Comparison of ENCODE assay signal across 8 cellular contexts in the genomic region with DNA sequence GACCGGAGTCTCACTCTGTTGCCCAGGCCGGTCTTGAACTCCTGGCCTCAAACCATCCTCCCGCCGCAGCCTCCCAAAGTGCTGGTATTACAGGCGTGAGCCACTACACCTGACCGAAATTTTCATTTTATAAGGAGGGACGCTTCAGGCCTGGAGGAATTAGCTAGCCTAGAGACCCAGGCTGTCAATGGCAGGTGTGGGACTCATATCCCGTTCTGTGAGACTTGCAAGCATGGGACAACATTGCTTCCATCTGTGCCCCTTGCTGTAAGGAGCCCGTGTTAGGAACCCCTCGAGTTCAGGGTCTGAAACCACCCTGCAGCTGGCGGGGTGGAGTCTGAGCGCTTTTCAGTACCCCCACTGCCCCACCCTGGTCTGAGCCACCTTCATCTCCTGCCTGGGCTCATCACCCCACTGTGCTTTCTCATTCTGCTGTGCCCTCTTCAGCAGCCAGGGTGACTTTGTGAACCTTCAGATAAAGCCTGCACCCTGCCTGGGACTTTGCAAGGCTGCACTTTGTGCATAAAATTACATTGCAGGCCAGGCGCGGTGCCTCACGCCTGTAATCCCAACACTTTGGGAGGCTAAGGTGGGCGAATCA. TPM values are rescaled to one million over a fixed set of nuclear protein-coding genes. Genes with fewer than 3 reads are reported as not detected.
DNase-seq lines count a peak whose midpoint lies in the region; ATAC-seq and TF ChIP-seq lines count a peak whose summit lies in the region.

No MANE protein-coding gene starts in this region.

- H3K36me3 ChIP-seq in body of pancreas (replicated peaks in 1 of 2; ENCODE audit: insufficient read depth in 1 of 2, low read depth in 2 of 2) = peaks cover 0 to 7% of the 10 kb centered on the region in 2 donors
- H3K36me3 ChIP-seq in naive thymus-derived CD4-positive, alpha-beta T cell (ENCODE audit: control insufficient read depth in 2 of 3, insufficient read depth in 3 of 3, low read length in 3 of 3) = peaks cover 0 to 21% (median 1%) of the 10 kb centered on the region in 3 experiments

- no peak for DNase-seq in AG04450 (ENCODE audit: low read depth, low spot score)
- DNase-seq in body of pancreas = peak; percentile 29 to 54 (median 43)
- no peak for DNase-seq in naive thymus-derived CD4-positive, alpha-beta T cell
- no peak for DNase-seq in OCI-M1 (lab: John Stamatoyannopoulos, UW)
- no peak for DNase-seq in GM13976 (ENCODE audit: low spot score)
- no peak for DNase-seq in NCI-H510A (lab: John Stamatoyannopoulos, UW)
- DNase-seq in glomerular visceral epithelial cell (ENCODE audit: extremely low spot score) = no peak

- H3K9me3 ChIP-seq in AG04450 (ENCODE audit: control insufficient read depth, insufficient read depth, low read length) = no peaks in the 10 kb centered on the region; the same call in 1 of the 2 replicates
- no peaks in the 10 kb centered on the region for H3K9me3 ChIP-seq in body of pancreas
- H3K9me3 ChIP-seq in naive thymus-derived CD4-positive, alpha-beta T cell (ENCODE audit: control insufficient read depth in 2 of 3, low read length in 3 of 3) = no peaks in the 10 kb centered on the region

- TF ChIP-seq CTCF in AG04450 (IDR thresholded peaks at IDR 0.05; ENCODE audit: low read depth, low read length) (no peak), body of pancreas (IDR thresholded peaks at IDR 0.05) (peak in 2 of 7 experiments; percentile 11 to 22), GM13976 (IDR thresholded peaks at IDR 0.05; ENCODE audit: borderline replicate concordance, control extremely low read depth, extremely low read depth, insufficient read depth, missing control alignments) (no peak)

- H3K27me3 Mint-ChIP-seq in IgD-negative memory B cell = no peaks in the 10 kb centered on the region
- H3K27me3 Mint-ChIP-seq in naive thymus-derived CD4-positive, alpha-beta T cell = peaks cover 0 to 3% (median 0%) of the 10 kb centered on the region in 5 donors

- H3K27me3 ChIP-seq in AG04450 (ENCODE audit: control insufficient read depth, insufficient read depth, low read length) (no peaks in the 10 kb centered on the region), body of pancreas (no peaks in the 10 kb centered on the region)
- H3K27me3 ChIP-seq in naive thymus-derived CD4-positive, alpha-beta T cell (ENCODE audit: control insufficient read depth in 2 of 2, insufficient read depth in 2 of 2, low read length in 2 of 2) = no peaks in the 10 kb centered on the region

- ATAC-seq in body of pancreas = no peak
- ATAC-seq in naive thymus-derived CD4-positive, alpha-beta T cell = no peak

- peak overlapping the region; percentile 64 to 80 (median 74) for H3K4me3 Mint-ChIP-seq in IgD-negative memory B cell
- peak overlapping the region; percentile 49 to 97 (median 68) for H3K4me3 Mint-ChIP-seq in naive thymus-derived CD4-positive, alpha-beta T cell

- in situ Hi-C loops in GM13976 (cut with MboI; ENCODE audit: low sequenced_read_pairs, unreplicated experiment) = no loop called here

- peaks cover 18% of the 10 kb centered on the region for H3K4me1 ChIP-seq in body of pancreas
- H3K4me1 ChIP-seq in naive thymus-derived CD4-positive, alpha-beta T cell (ENCODE audit: control insufficient read depth in 2 of 2, insufficient read depth in 2 of 2, low read length in 2 of 2) = peaks cover 8 to 16% of the 10 kb centered on the region in 2 donors

- peaks cover 11 to 16% (median 15%) of the 10 kb centered on the region in 3 donors for H3K4me1 Mint-ChIP-seq in IgD-negative memory B cell
- peaks cover 19 to 42% (median 31%) of the 10 kb centered on the region in 7 donors for H3K4me1 Mint-ChIP-seq in naive thymus-derived CD4-positive, alpha-beta T cell

- no peak for TF ChIP-seq POLR2A in body of pancreas (IDR thresholded peaks at IDR 0.05)

- H3K4me3 ChIP-seq in AG04450 (ENCODE audit: low read depth, low read length) = no peak overlapping the region
- no peak overlapping the region for H3K4me3 ChIP-seq in body of pancreas
- no peak overlapping the region for H3K4me3 ChIP-seq in naive thymus-derived CD4-positive, alpha-beta T cell (ENCODE audit: low read length)

- intact Hi-C loops in body of pancreas (cut with DNase I) = no loop called here
- intact Hi-C loops in naive thymus-derived CD4-positive, alpha-beta T cell (cut with micrococcal nuclease) = loop anchor here (1.0 to 5.0 kb wide), 5 partner anchors 128 to 1192 kb away; partner anchors contain the start of genes AIMP2 (in 1 of the 2), C1GALT1 (in 1 of the 2), PMS2 (in 1 of the 2) and UMAD1 (in 1 of the 2)

- H3K27ac ChIP-seq in AG04450 (ENCODE audit: low read depth, low read length) (peak overlapping the region; percentile 90), body of pancreas (peak overlapping the region; percentile 79 to 94 (median 88))
- H3K27ac ChIP-seq in naive thymus-derived CD4-positive, alpha-beta T cell (ENCODE audit: low read depth, low read length) = no peak overlapping the region

- WGBS in body of pancreas, 2 donors = 67 to 73% methylated on average over 16 of the region's 16 CpGs

- CTCF ChIA-PET in AG04450 (lab: Charles Lee) = interaction anchor here (1.3 kb wide), 1 partner anchor 9 kb away, joined by 3 read pairs; no protein-coding TSS in a partner anchor
- CTCF ChIA-PET in naive thymus-derived CD4-positive, alpha-beta T cell (lab: Charles Lee) = interaction anchor here (0.7 kb wide), 1 partner anchor 932 kb away, joined by 3 read pairs; no protein-coding TSS in a partner anchor

- POLR2A ChIA-PET in AG04450 (lab: Yijun Ruan, JAX) = interaction anchor here (0.6 kb wide), 2 partner anchors 9 to 11 kb away, joined by 3 read pairs; no protein-coding TSS in a partner anchor
- POLR2A ChIA-PET in naive thymus-derived CD4-positive, alpha-beta T cell (lab: Charles Lee) = interaction anchor here (1.3 to 4.4 kb wide), 3 partner anchors 11 to 99 kb away, joined by 3 to 46 read pairs (median 13); no protein-coding TSS in a partner anchor

- no peaks in the 10 kb centered on the region for H3K36me3 Mint-ChIP-seq in IgD-negative memory B cell
- H3K36me3 Mint-ChIP-seq in naive thymus-derived CD4-positive, alpha-beta T cell = peaks cover 0 to 13% (median 11%) of the 10 kb centered on the region in 5 donors

- H3K9me3 Mint-ChIP-seq in IgD-negative memory B cell = no peaks in the 10 kb centered on the region
- H3K9me3 Mint-ChIP-seq in naive thymus-derived CD4-positive, alpha-beta T cell = peaks cover 0 to 6% (median 0%) of the 10 kb centered on the region in 11 donors

- H3K27ac Mint-ChIP-seq in IgD-negative memory B cell = peak overlapping the region; percentile 10 to 99 (median 91)
- peak overlapping the region; percentile 23 to 95 (median 69) for H3K27ac Mint-ChIP-seq in naive thymus-derived CD4-positive, alpha-beta T cell

RNA-seq across cellular contexts. Expression of gene DAGLB, which starts 1.3 kb away (rescaled TPM):
- polyA plus RNA-seq in AG04450 (2011; rRNA removed) (23.1 and 25.3 TPM in 2 replicates), IgD-negative memory B cell (15.5 TPM)
- 34.4 and 39.1 TPM in 2 replicates for polyA minus RNA-seq in AG04450 (2011; rRNA and poly(A)+ RNA removed)
- total RNA-seq in body of pancreas = 10 to 100 TPM in 1 of 2 donors, 1 to 10 TPM in 1; 7.8 to 34.6 TPM
- total RNA-seq in naive thymus-derived CD4-positive, alpha-beta T cell = 10 to 100 TPM; 20.6 to 44.3 (median 39.8) TPM
- polyA plus RNA-seq in naive thymus-derived CD4-positive, alpha-beta T cell = 10 to 100 TPM; 10.5 to 21.8 TPM

RNA-seq across cellular contexts. Expression of gene KDELR2, which starts 34.9 kb away (rescaled TPM):
- polyA plus RNA-seq in AG04450 (2011; rRNA removed) (310 and 373 TPM in 2 replicates), IgD-negative memory B cell (47.2 TPM)
- 171 and 205 TPM in 2 replicates for polyA minus RNA-seq in AG04450 (2011; rRNA and poly(A)+ RNA removed)
- 10 to 100 TPM; 61.2 to 76.1 TPM for total RNA-seq in body of pancreas
- total RNA-seq in naive thymus-derived CD4-positive, alpha-beta T cell = 10 to 100 TPM; 28.1 to 60.9 (median 36.8) TPM
- polyA plus RNA-seq in naive thymus-derived CD4-positive, alpha-beta T cell = 10 to 100 TPM; 36.3 to 43.7 TPM

Comparison
In these comparisons a context has a peak if more than half of its experiments do, and no peak if none do; other contexts are left out.
1. DNase-seq: peak in body of pancreas (4 of 4); none in AG04450 (single experiment), naive thymus-derived CD4-positive, alpha-beta T cell (0 of 9), OCI-M1 (single experiment), GM13976 (single experiment), NCI-H510A (single experiment) and glomerular visceral epithelial cell (single experiment).